In genomic region chr15:38622908-38623307, GRCh38 we compare ENCODE assay signal across 1 cellular context.
TF ChIP-seq lines count a peak whose summit lies in the region.

No MANE protein-coding gene starts in this region.

TF ChIP-seq in GM12878, 131 proteins besides CTCF, POLR2A, EP300 and RAD21 (continued from another document and continues in another):
- TF ChIP-seq E2F8 (IDR thresholded peaks at IDR 0.05; ENCODE audit: low read depth, partially characterized antibody) = no peak
- TF ChIP-seq YBX1 (IDR thresholded peaks at IDR 0.05) = peak; percentile 87; the same call in 1 of the 2 replicates
- TF ChIP-seq HCFC1 (IDR thresholded peaks at IDR 0.05; ENCODE audit: low read length) = no peak
- no peak for TF ChIP-seq SMC3 (IDR thresholded peaks at IDR 0.05; ENCODE audit: borderline replicate concordance, low read length)
- peak; percentile 86 for TF ChIP-seq IKZF1 (conservative IDR thresholded peaks at IDR 0.05)
- no peak for TF ChIP-seq CREB1 (IDR thresholded peaks at IDR 0.05; ENCODE audit: low read depth)
- TF ChIP-seq CREM (IDR thresholded peaks at IDR 0.05; ENCODE audit: low read depth) = no peak
- TF ChIP-seq MYB (IDR thresholded peaks at IDR 0.05; ENCODE audit: borderline replicate concordance, low read depth, low read length) = peak; percentile 86
- no peak for TF ChIP-seq ZNF622 (IDR thresholded peaks at IDR 0.05)
- TF ChIP-seq ZZZ3 (IDR thresholded peaks at IDR 0.05; ENCODE audit: control insufficient read depth, insufficient read length, low read depth) = no peak
- TF ChIP-seq ATF7 (IDR thresholded peaks at IDR 0.05; ENCODE audit: low read depth) = peak; percentile 70; the same call in 1 of the 2 replicates
- TF ChIP-seq EGR1 (IDR thresholded peaks at IDR 0.05; ENCODE audit: borderline replicate concordance in 1 of 2, low read depth in 2 of 2, low read length in 2 of 2) = no peak
- no peak for TF ChIP-seq ZBTB33 (IDR thresholded peaks at IDR 0.05)
- TF ChIP-seq RCOR1 (conservative IDR thresholded peaks at IDR 0.05; ENCODE audit: low read depth, low read length) = no peak
- no peak for TF ChIP-seq SRF (IDR thresholded peaks at IDR 0.05; ENCODE audit: low read depth in 2 of 2, low read length in 2 of 2)
- no peak for TF ChIP-seq MXI1 (IDR thresholded peaks at IDR 0.05; ENCODE audit: low read depth, low read length)
- no peak for TF ChIP-seq RFX5 (IDR thresholded peaks at IDR 0.05; ENCODE audit: low read depth, low read length)
- no peak for TF ChIP-seq SIN3A (IDR thresholded peaks at IDR 0.05; ENCODE audit: low read depth, low read length)
- TF ChIP-seq NBN (IDR thresholded peaks at IDR 0.05) = peak; percentile 91
- no peak for TF ChIP-seq BRCA1 (IDR thresholded peaks at IDR 0.05; ENCODE audit: low read depth, low read length)
- no peak for TF ChIP-seq CEBPZ (IDR thresholded peaks at IDR 0.05; ENCODE audit: low read depth, low read length)
- peak in 1 of 2 experiments; percentile 65; a peak in 3 of 4 replicates for TF ChIP-seq IKZF2 (IDR thresholded peaks at IDR 0.05)
- no peak for TF ChIP-seq NR2C2 (IDR thresholded peaks at IDR 0.05; ENCODE audit: borderline replicate concordance, control insufficient read depth, insufficient read length, low read depth)
- no peak for TF ChIP-seq KDM1A (IDR thresholded peaks at IDR 0.05; ENCODE audit: borderline replicate concordance)
- no peak for TF ChIP-seq USF1 (IDR thresholded peaks at IDR 0.05; ENCODE audit: borderline replicate concordance, extremely low read length, insufficient read depth, low read depth, low read length)
- TF ChIP-seq YY1 (IDR thresholded peaks at IDR 0.05; ENCODE audit: low read depth, low read length) = no peak
- TF ChIP-seq ZBED1 (IDR thresholded peaks at IDR 0.05; ENCODE audit: borderline replicate concordance) = no peak
- TF ChIP-seq STAT3 (IDR thresholded peaks at IDR 0.05; ENCODE audit: low read depth, low read length) = no peak
- no peak for TF ChIP-seq RAD51 (IDR thresholded peaks at IDR 0.05)
- TF ChIP-seq TARDBP (IDR thresholded peaks at IDR 0.05; ENCODE audit: borderline replicate concordance) = no peak
- no peak for TF ChIP-seq NRF1 (conservative IDR thresholded peaks at IDR 0.05; ENCODE audit: low read depth, low read length)
- TF ChIP-seq ATF2 (IDR thresholded peaks at IDR 0.05; ENCODE audit: low read length) = no peak
- TF ChIP-seq HSF1 (IDR thresholded peaks at IDR 0.05; ENCODE audit: low read depth, low read length) = no peak
- no peak for TF ChIP-seq TCF12 (IDR thresholded peaks at IDR 0.05; ENCODE audit: low read depth, low read length)
- TF ChIP-seq NFIC (IDR thresholded peaks at IDR 0.05; ENCODE audit: low read depth, low read length) = no peak
- no peak for TF ChIP-seq SIX5 (IDR thresholded peaks at IDR 0.05; ENCODE audit: low read depth, low read length, severe bottlenecking)
- no peak for TF ChIP-seq TAF1 (IDR thresholded peaks at IDR 0.05; ENCODE audit: borderline replicate concordance, low read depth, low read length)
- TF ChIP-seq PAX8 (IDR thresholded peaks at IDR 0.05) = no peak
- no peak for TF ChIP-seq CHD4 (IDR thresholded peaks at IDR 0.05)
- TF ChIP-seq ASH2L (IDR thresholded peaks at IDR 0.05; ENCODE audit: borderline replicate concordance, low read depth) = no peak
- TF ChIP-seq MEF2B (IDR thresholded peaks at IDR 0.05; ENCODE audit: partially characterized antibody, poor library complexity, severe bottlenecking) = peak; percentile 99
- peak; percentile 28 for TF ChIP-seq SKIL (IDR thresholded peaks at IDR 0.05; ENCODE audit: low read depth, poor library complexity, severe bottlenecking)
- TF ChIP-seq SREBF2 (IDR thresholded peaks at IDR 0.05; ENCODE audit: low read length) = no peak
- TF ChIP-seq ETV6 (conservative IDR thresholded peaks at IDR 0.05 in 1 of 2, IDR thresholded peaks at IDR 0.05 in 1 of 2; ENCODE audit: borderline replicate concordance in 1 of 2, low read depth in 1 of 2) = no peak
- no peak for TF ChIP-seq IRF4 (IDR thresholded peaks at IDR 0.05; ENCODE audit: low read depth, low read length)
- TF ChIP-seq SREBF1 (IDR thresholded peaks at IDR 0.05; ENCODE audit: low read length) = no peak
- no peak for TF ChIP-seq ATF3 (IDR thresholded peaks at IDR 0.05; ENCODE audit: borderline replicate concordance, extremely low read depth, low read depth, low read length)
- no peak for TF ChIP-seq POLR2AphosphoS2 (IDR thresholded peaks at IDR 0.05; ENCODE audit: low read depth, low read length)
- no peak for TF ChIP-seq PKNOX1 (IDR thresholded peaks at IDR 0.05)
- TF ChIP-seq CHD1 (IDR thresholded peaks at IDR 0.05; ENCODE audit: low read depth, low read length) = no peak
- no peak for TF ChIP-seq PBX3 (IDR thresholded peaks at IDR 0.05; ENCODE audit: insufficient replicate concordance, low read depth, low read length)
- no peak for TF ChIP-seq CEBPB (IDR thresholded peaks at IDR 0.05; ENCODE audit: borderline replicate concordance in 1 of 2, low read depth in 2 of 2, low read length in 2 of 2)
- no peak for TF ChIP-seq RELA (IDR thresholded peaks at IDR 0.05; ENCODE audit: borderline replicate concordance, partially characterized antibody)
